In genomic region chr11:111981270-111981669, GRCh38 we compare ENCODE assay signal across 22 cellular contexts. TPM values are rescaled to one million over a fixed set of nuclear protein-coding genes. Genes with fewer than 3 reads are reported as not detected.
DNase-seq lines count a peak whose midpoint lies in the region; ATAC-seq and TF ChIP-seq lines count a peak whose summit lies in the region.
"Had no signal": no experiment of that assay in that cellular context is flagged by ENCODE, and none has a peak within 500 bp of the region (broad histone marks: within the 10 kb centered on the region; RNA-seq: fewer than 3 reads in every experiment).

No MANE protein-coding gene starts in this region.

- no TSS peak for BruUV-seq in MCF 10A (replicated peaks; lab: Mats Ljungman, UMichigan)

- H4K8ac ChIP-seq in mesendoderm (ENCODE audit: low read depth, low read length): no peak overlapping the region

- no peak overlapping the region for H2BK120ac ChIP-seq in mesendoderm (ENCODE audit: low read depth, low read length)

- H3K18ac ChIP-seq in mesendoderm (ENCODE audit: low read length): no peak overlapping the region

- no peaks in the 10 kb centered on the region for H3K79me1 ChIP-seq in mesendoderm (ENCODE audit: low read length)

- H3K36me3 Mint-ChIP-seq in MCF 10A (ENCODE audit: insufficient read depth, unreplicated experiment): peaks cover 43% of the 10 kb centered on the region
- peaks cover 1% of the 10 kb centered on the region for H3K36me3 Mint-ChIP-seq in activated CD4-positive, alpha-beta T cell treated with anti-CD3 and anti-CD28 coated beads for 36 hours (ENCODE audit: low read depth)
- H3K36me3 Mint-ChIP-seq: CD4-positive, alpha-beta memory T cell had no signal

- H3K4ac ChIP-seq in mesendoderm (ENCODE audit: low read depth, low read length): no peak overlapping the region

- H3K79me2 ChIP-seq in mesendoderm (ENCODE audit: control insufficient read depth, insufficient read depth, low read length): no peaks in the 10 kb centered on the region

- no peak overlapping the region for H2AK5ac ChIP-seq in mesendoderm (ENCODE audit: low read length)

- H3K27me3 ChIP-seq in breast epithelium (no peaks in the 10 kb centered on the region), prostate gland (replicated peaks; ENCODE audit: insufficient read depth) (no peaks in the 10 kb centered on the region), upper lobe of left lung (no peaks in the 10 kb centered on the region), mesendoderm (ENCODE audit: insufficient read depth, low read length, poor library complexity) (no peaks in the 10 kb centered on the region), spleen (replicated peaks in 1 of 7) (peaks cover 0 to 44% (median 9%) of the 10 kb centered on the region in 7 donors)
- H3K27me3 ChIP-seq: esophagus squamous epithelium, gastrocnemius medialis had no signal

- no peak overlapping the region for H3K4me2 ChIP-seq in mesendoderm (ENCODE audit: low read length)

- no peak overlapping the region for H3K4me3 Mint-ChIP-seq in MCF 10A (ENCODE audit: unreplicated experiment)
- no peak overlapping the region for H3K4me3 Mint-ChIP-seq in activated CD4-positive, alpha-beta T cell treated with anti-CD3 and anti-CD28 coated beads for 36 hours
- H3K4me3 Mint-ChIP-seq: activated naive CD8-positive, alpha-beta T cell treated with anti-CD3 and anti-CD28 coated beads, Interleukin-2, amount 10 ng/mL, durations not matched to agents 7 days and 5 days; activated T-helper 17 cell treated with anti-CD3 and anti-CD28 coated beads, Interleukin-2, amount 50 U/mL, for 72 hours; CD4-positive, alpha-beta memory T cell; effector memory CD8-positive, alpha-beta T cell; IgD-negative memory B cell; stimulated activated naive B cell treated with anti-CD40 and anti-IgM and Interleukin-4, amounts not matched to agents 10 μg/mL and 1 μg/mL and 100 μg/mL, for 72 hours had no signal

- TF ChIP-seq POLR2A in breast epithelium (IDR thresholded peaks at IDR 0.05) (no peak), prostate gland (IDR thresholded peaks at IDR 0.05) (no peak), upper lobe of left lung (IDR thresholded peaks at IDR 0.05) (no peak), spleen (IDR thresholded peaks at IDR 0.05) (no peak)

- peaks cover 7% of the 10 kb centered on the region for H3K36me3 ChIP-seq in breast epithelium
- H3K36me3 ChIP-seq in prostate gland: no peaks in the 10 kb centered on the region
- H3K36me3 ChIP-seq in upper lobe of left lung: peaks cover 0 to 14% (median 0%) of the 10 kb centered on the region in 4 donors
- no peaks in the 10 kb centered on the region for H3K36me3 ChIP-seq in mesendoderm (ENCODE audit: control insufficient read depth, insufficient read depth, low read length)
- H3K36me3 ChIP-seq in spleen: peaks cover 0 to 8% (median 0%) of the 10 kb centered on the region in 6 donors
- H3K36me3 ChIP-seq: gastrocnemius medialis, neutrophil had no signal

- POLR2A ChIA-PET in MCF 10A (lab: Yijun Ruan, JAX): interaction anchor here (0.6 to 11.0 kb wide), 8 partner anchors 20 to 112 kb away, joined by 3 to 513 read pairs (median 7); partner anchors contain the start of genes ALG9, DIXDC1 and FDXACB1
- POLR2A ChIA-PET in activated CD4-positive, alpha-beta T cell treated with anti-CD3 and anti-CD28 coated beads for 36 hours (lab: Charles Lee): interaction anchor here (1.1 kb wide), 1 partner anchor 50 kb away, joined by 4 read pairs; no protein-coding TSS in a partner anchor

- peaks cover 25% of the 10 kb centered on the region for H3K4me1 Mint-ChIP-seq in MCF 10A (ENCODE audit: insufficient read depth, unreplicated experiment)
- H3K4me1 Mint-ChIP-seq in activated CD4-positive, alpha-beta T cell treated with anti-CD3 and anti-CD28 coated beads for 36 hours: peaks cover 11% of the 10 kb centered on the region
- H3K4me1 Mint-ChIP-seq: activated T-helper 17 cell treated with anti-CD3 and anti-CD28 coated beads, Interleukin-2, amount 50 U/mL, for 72 hours had no signal

- ATAC-seq in upper lobe of left lung (ENCODE audit: low FRiP score in 2 of 2): no peak
- ATAC-seq in activated CD4-positive, alpha-beta T cell treated with anti-CD3 and anti-CD28 coated beads for 36 hours: no peak

- H3K9me3 Mint-ChIP-seq in MCF 10A (ENCODE audit: unreplicated experiment): no peaks in the 10 kb centered on the region
- no peaks in the 10 kb centered on the region for H3K9me3 Mint-ChIP-seq in activated CD4-positive, alpha-beta T cell treated with anti-CD3 and anti-CD28 coated beads for 36 hours (ENCODE audit: low read depth)
- H3K9me3 Mint-ChIP-seq: activated naive CD8-positive, alpha-beta T cell treated with anti-CD3 and anti-CD28 coated beads, Interleukin-2, amount 10 ng/mL, durations not matched to agents 7 days and 5 days; activated T-helper 17 cell treated with anti-CD3 and anti-CD28 coated beads, Interleukin-2, amount 50 U/mL, for 72 hours; effector memory CD8-positive, alpha-beta T cell; IgD-negative memory B cell; stimulated activated naive B cell treated with anti-CD40 and anti-IgM and Interleukin-4, amounts not matched to agents 10 μg/mL and 1 μg/mL and 100 μg/mL, for 72 hours; type B pancreatic cell had no signal

- no peak overlapping the region for H4K5ac ChIP-seq in mesendoderm (ENCODE audit: low read length)

- no peak overlapping the region for H3K23ac ChIP-seq in mesendoderm (ENCODE audit: low read length)

- intact Hi-C loops in breast epithelium (cut with DNase I; ENCODE audit: low total_unique reads): no loop called here
- intact Hi-C loops in MCF 10A (cut with micrococcal nuclease): no loop called here
- intact Hi-C loops in prostate gland (cut with DNase I): no loop called here
- intact Hi-C loops in spleen (cut with DNase I; ENCODE audit: low total_unique reads): loop anchor here (10.0 kb wide), 1 partner anchor 46 kb away; the partner anchor contains the start of gene DIXDC1
- intact Hi-C loops in activated CD4-positive, alpha-beta T cell treated with anti-CD3 and anti-CD28 coated beads for 36 hours (cut with DNase I, micrococcal nuclease): loop anchor here in 1 of 2 experiments (5.0 kb wide), 1 partner anchor 104 kb away; the partner anchor contains the start of genes CFAP68 and FDXACB1

- no peak for DNase-seq in breast epithelium (ENCODE audit: low spot score in 2 of 2)
- DNase-seq in MCF 10A (ENCODE audit: unreplicated experiment): no peak
- peak; percentile 65 for DNase-seq in globus pallidus (ENCODE audit: low spot score)
- no peak for DNase-seq in prostate gland (ENCODE audit: low spot score)
- DNase-seq in upper lobe of left lung: no peak
- no peak for DNase-seq in mesendoderm
- no peak for DNase-seq in spleen
- no peak for DNase-seq in activated CD4-positive, alpha-beta T cell treated with anti-CD3 and anti-CD28 coated beads for 36 hours
- DNase-seq: activated naive CD8-positive, alpha-beta T cell treated with anti-CD3 and anti-CD28 coated beads, Interleukin-2, amount 10 ng/mL, durations not matched to agents 7 days and 5 days; esophagus squamous epithelium; kidney; NCI-H1417 treated with DMSO at 0.1 percent for 48 hours; NCI-H2081 treated with DMSO at 0.1 percent for 48 hours; stimulated activated naive B cell treated with anti-CD40 and anti-IgM and Interleukin-4, amounts not matched to agents 10 μg/mL and 1 μg/mL and 100 μg/mL, for 72 hours had no signal

- WGBS in prostate gland: 90% methylated on average over 1 of the region's 1 CpG
- WGBS in upper lobe of left lung, 2 donors: 94 to 96% methylated on average over 1 of the region's 1 CpG
- WGBS in mesendoderm (ENCODE audit: extremely low coverage, insufficient coverage, low lambda C conversion rate): no CpG with 5 or more reads among the region's 1 CpG
- 95 to 100% (median 100%) methylated on average over 1 of the region's 1 CpG for WGBS in spleen, 5 donors

- H3K4me1 ChIP-seq in breast epithelium (peaks cover 0 to 4% of the 10 kb centered on the region in 2 donors), prostate gland (replicated peaks) (peaks cover under 1% of the 10 kb centered on the region), upper lobe of left lung (peaks cover 14 to 35% (median 25%) of the 10 kb centered on the region in 4 donors), mesendoderm (ENCODE audit: control insufficient read depth, low read depth, low read length) (peaks cover 3% of the 10 kb centered on the region), spleen (peaks cover 5 to 26% (median 19%) of the 10 kb centered on the region in 6 donors)

- H3K56ac ChIP-seq in mesendoderm (ENCODE audit: low read length): no peak overlapping the region

- H3K27me3 Mint-ChIP-seq in MCF 10A (ENCODE audit: insufficient read depth, unreplicated experiment): no peaks in the 10 kb centered on the region
- H3K27me3 Mint-ChIP-seq in activated CD4-positive, alpha-beta T cell treated with anti-CD3 and anti-CD28 coated beads for 36 hours: peaks cover 25% of the 10 kb centered on the region

- no peak overlapping the region for H2BK5ac ChIP-seq in mesendoderm (ENCODE audit: low read length)

- TF ChIP-seq EP300 in upper lobe of left lung (IDR thresholded peaks at IDR 0.05): no peak

- no peak overlapping the region for H3K27ac Mint-ChIP-seq in MCF 10A (ENCODE audit: low read depth, unreplicated experiment)
- no peak overlapping the region for H3K27ac Mint-ChIP-seq in activated CD4-positive, alpha-beta T cell treated with anti-CD3 and anti-CD28 coated beads for 36 hours
- H3K27ac Mint-ChIP-seq: activated naive CD8-positive, alpha-beta T cell treated with anti-CD3 and anti-CD28 coated beads, Interleukin-2, amount 10 ng/mL, durations not matched to agents 7 days and 5 days; activated T-helper 17 cell treated with anti-CD3 and anti-CD28 coated beads, Interleukin-2, amount 50 U/mL, for 72 hours; effector memory CD8-positive, alpha-beta T cell; IgD-negative memory B cell; stimulated activated naive B cell treated with anti-CD40 and anti-IgM and Interleukin-4, amounts not matched to agents 10 μg/mL and 1 μg/mL and 100 μg/mL, for 72 hours had no signal

- no peak overlapping the region for H2BK15ac ChIP-seq in mesendoderm (replicated peaks; ENCODE audit: low read depth)

- peak overlapping the region; percentile 85 to 86 for H3K27ac ChIP-seq in breast epithelium
- H3K27ac ChIP-seq in prostate gland: peak overlapping the region; percentile 84 to 85
- peak overlapping the region in 3 of 4 donors; percentile 10 to 37 (median 35) for H3K27ac ChIP-seq in upper lobe of left lung
- H3K27ac ChIP-seq in mesendoderm (ENCODE audit: low read depth, low read length): no peak overlapping the region
- no peak overlapping the region for H3K27ac ChIP-seq in spleen
- H3K27ac ChIP-seq: lower lobe of right lung, neutrophil had no signal

- CTCF ChIA-PET in MCF 10A (lab: Yijun Ruan, JAX): interaction anchor here (0.5 to 14.5 kb wide), 31 partner anchors 10 to 1779 kb away, joined by 3 to 564 read pairs (median 5); partner anchors contain the start of genes ALG9, C11orf52, CFAP68 and CRYAB
- CTCF ChIA-PET in activated CD4-positive, alpha-beta T cell treated with anti-CD3 and anti-CD28 coated beads for 36 hours (lab: Charles Lee): interaction anchor here (0.6 to 3.9 kb wide), 24 partner anchors 9 to 110 kb away, joined by 3 to 47 read pairs (median 6); partner anchors contain the start of genes ALG9 and FDXACB1

- H3K4me3 ChIP-seq in breast epithelium (no peak overlapping the region), prostate gland (no peak overlapping the region), upper lobe of left lung (no peak overlapping the region), mesendoderm (ENCODE audit: low read length) (no peak overlapping the region), spleen (no peak overlapping the region)
- H3K4me3 ChIP-seq: esophagus squamous epithelium, gastrocnemius medialis, lower lobe of right lung had no signal

- no peak overlapping the region for H3K9ac ChIP-seq in mesendoderm (ENCODE audit: low read length)

- H3K9me3 ChIP-seq in breast epithelium (no peaks in the 10 kb centered on the region), prostate gland (no peaks in the 10 kb centered on the region), upper lobe of left lung (no peaks in the 10 kb centered on the region), spleen (no peaks in the 10 kb centered on the region)
- H3K9me3 ChIP-seq: esophagus squamous epithelium, gastrocnemius medialis, lower lobe of right lung, neutrophil had no signal

- TF ChIP-seq CTCF in breast epithelium (IDR thresholded peaks at IDR 0.05): no peak
- no peak for TF ChIP-seq CTCF in MCF 10A (IDR thresholded peaks at IDR 0.05; ENCODE audit: unreplicated experiment)
- no peak for TF ChIP-seq CTCF in prostate gland (IDR thresholded peaks at IDR 0.05)
- TF ChIP-seq CTCF in upper lobe of left lung (IDR thresholded peaks at IDR 0.05): no peak
- TF ChIP-seq CTCF in spleen (IDR thresholded peaks at IDR 0.05 in 8 of 11, conservative IDR thresholded peaks at IDR 0.05 in 3 of 11): no peak

RNA-seq across cellular contexts. Expression of gene DLAT, which starts 43.9 kb away (rescaled TPM):
- total RNA-seq in breast epithelium (10 to 100 TPM; 26.9 to 30.9 (median 27.5) TPM), MCF 10A (2022) (43.3 and 46.7 TPM in 2 replicates), prostate gland (10 to 100 TPM; 19.9 to 21.2 TPM), upper lobe of left lung (10 to 100 TPM; 12.6 to 37.7 (median 27.2) TPM), spleen (10 to 100 TPM; 17.5 to 22.9 (median 19.2) TPM)
- polyA plus RNA-seq in mesendoderm (2013, experiment 1 of 2): 48.7 TPM
- polyA plus RNA-seq in mesendoderm (2013, experiment 2 of 2): 50.1 TPM
- 10 to 100 TPM in 2 of 3 donors, 1 to 10 TPM in 1; 8.1 to 13.0 (median 10.2) TPM for polyA plus RNA-seq in spleen
- 10 to 100 TPM; 47.8 to 49.1 TPM for total RNA-seq in activated CD4-positive, alpha-beta T cell treated with anti-CD3 and anti-CD28 coated beads for 36 hours

RNA-seq across cellular contexts. Expression of gene DIXDC1, which starts 44.1 kb away (rescaled TPM):
- 10 to 100 TPM; 38.9 to 53.9 (median 45.2) TPM for total RNA-seq in breast epithelium
- total RNA-seq in MCF 10A (2022): 21.0 and 47.3 TPM in 2 replicates
- total RNA-seq in prostate gland: 10 to 100 TPM; 32.9 to 35.2 TPM
- 10 to 100 TPM; 10.9 to 55.5 (median 15.7) TPM for total RNA-seq in upper lobe of left lung
- polyA plus RNA-seq in mesendoderm (2013, experiment 1 of 2): 3.7 TPM
- polyA plus RNA-seq in mesendoderm (2013, experiment 2 of 2): 3.9 TPM
- 10 to 100 TPM in 2 of 7 donors, 1 to 10 TPM in 5; 1.7 to 14.4 (median 7.5) TPM for total RNA-seq in spleen
- 1 to 10 TPM in 1 of 3 donors, under 1 TPM in 2; 0.78 to 1.2 (median 0.89) TPM for polyA plus RNA-seq in spleen
- 10 to 100 TPM in 1 of 2 experiments, 1 to 10 TPM in 1; 10.0 to 14.0 TPM for total RNA-seq in activated CD4-positive, alpha-beta T cell treated with anti-CD3 and anti-CD28 coated beads for 36 hours

Comparison
In these comparisons a context has a peak if more than half of its experiments do, and no peak if none do; other contexts are left out.
1. H3K27ac ChIP-seq: peak in breast epithelium (2 of 2), prostate gland (2 of 2) and upper lobe of left lung (3 of 4); none in mesendoderm (single experiment) and spleen (0 of 8).